1 cellular context compared by ENCODE assay signal in the genomic region with DNA sequence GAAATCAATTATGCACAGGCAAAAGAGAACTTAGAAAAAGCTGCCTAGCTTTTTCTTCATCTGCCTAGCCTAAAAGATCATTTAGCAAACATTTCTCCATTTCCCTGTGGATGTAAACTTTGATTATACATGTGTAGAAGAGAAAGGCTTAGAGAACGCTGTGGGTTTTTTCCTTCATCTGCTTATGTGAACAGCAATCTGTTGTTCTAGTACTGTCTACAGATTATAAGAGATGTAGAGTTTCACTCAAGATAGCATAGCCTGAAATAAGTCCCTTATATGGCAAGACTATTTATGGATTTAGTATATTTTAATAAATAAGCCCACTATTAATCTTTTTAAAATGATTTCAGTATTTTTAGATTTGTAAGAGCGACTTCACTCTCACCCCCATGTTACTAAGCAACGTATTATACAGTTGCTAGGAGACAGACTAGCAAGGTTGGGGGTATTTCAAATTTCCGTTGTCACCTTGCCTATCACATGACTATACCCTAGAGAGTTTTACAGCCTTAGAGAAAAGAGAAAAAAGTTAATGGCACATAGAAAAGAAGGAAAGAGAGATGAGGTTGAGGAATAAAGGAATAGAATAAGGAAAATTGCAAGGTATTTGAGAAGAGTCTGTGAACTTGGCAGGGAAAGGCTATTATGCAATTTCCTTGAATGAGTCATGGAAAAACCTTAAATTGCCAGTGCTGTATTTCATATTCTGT.
TF ChIP-seq lines count a peak whose summit lies in the region.

No MANE protein-coding gene starts in this region.

TF ChIP-seq in K562, 482 proteins besides CTCF, POLR2A, EP300 and RAD21 (continued from another document and continues in another):
- TF ChIP-seq ARID3B (CRISPR knock-in tag; IDR thresholded peaks at IDR 0.05; ENCODE audit: borderline replicate concordance) (no peak), CBFA2T2 (conservative IDR thresholded peaks at IDR 0.05) (no peak), SIN3A (IDR thresholded peaks at IDR 0.05; ENCODE audit: borderline replicate concordance in 2 of 2, control insufficient read depth in 1 of 2, low read depth in 2 of 2, low read length in 2 of 2) (no peak), MCM5 (IDR thresholded peaks at IDR 0.05; ENCODE audit: low read depth) (no peak), SIX5 (IDR thresholded peaks at IDR 0.05; ENCODE audit: borderline replicate concordance in 1 of 2, insufficient read depth in 1 of 2, low read depth in 1 of 2, low read length in 2 of 2) (no peak), SLC30A9 (CRISPR knock-in tag; IDR thresholded peaks at IDR 0.05) (no peak), ZHX1 (conservative IDR thresholded peaks at IDR 0.05; ENCODE audit: low read length) (no peak), SAFB (IDR thresholded peaks at IDR 0.05; ENCODE audit: borderline replicate concordance, low read depth, low read length) (no peak), KLF10 (CRISPR knock-in tag; IDR thresholded peaks at IDR 0.05) (no peak), TAF9B (IDR thresholded peaks at IDR 0.05; ENCODE audit: partially characterized antibody) (no peak), KDM4B (IDR thresholded peaks at IDR 0.05; ENCODE audit: borderline replicate concordance in 2 of 2, low read depth in 1 of 2) (no peak), MEF2D (tag; conservative IDR thresholded peaks at IDR 0.05; ENCODE audit: low read depth) (no peak), SMC3 (conservative IDR thresholded peaks at IDR 0.05; ENCODE audit: insufficient read depth, low read depth, low read length) (no peak), NBN (IDR thresholded peaks at IDR 0.05; ENCODE audit: low read depth) (peak; percentile 86), ZNF133 (CRISPR knock-in tag; IDR thresholded peaks at IDR 0.05) (no peak), RFX5 (IDR thresholded peaks at IDR 0.05; ENCODE audit: low read depth, low read length) (no peak), E4F1 (CRISPR knock-in tag; IDR thresholded peaks at IDR 0.05; ENCODE audit: borderline replicate concordance) (no peak), U2AF2 (optimal IDR thresholded peaks at IDR 0.05; ENCODE audit: low read depth, low read length) (no peak), ZNF316 (IDR thresholded peaks at IDR 0.05) (peak; percentile 85), HCFC1 (IDR thresholded peaks at IDR 0.05; ENCODE audit: low read depth, low read length) (no peak), KAT8 (IDR thresholded peaks at IDR 0.05; ENCODE audit: low read depth) (no peak), ZNF589 (CRISPR knock-in tag; IDR thresholded peaks at IDR 0.05; ENCODE audit: low read depth) (no peak), NR3C1 (CRISPR knock-in tag; IDR thresholded peaks at IDR 0.05) (no peak), ZNF77 (CRISPR knock-in tag; IDR thresholded peaks at IDR 0.05) (no peak), MAFG (tag; conservative IDR thresholded peaks at IDR 0.05) (peak; percentile 81), MAFK (IDR thresholded peaks at IDR 0.05; ENCODE audit: low read length) (no peak), SRSF1 (IDR thresholded peaks at IDR 0.05; ENCODE audit: low read depth, low read length) (no peak), U2AF1 (optimal IDR thresholded peaks at IDR 0.05; ENCODE audit: low read depth, low read length) (no peak), ZNF124 (CRISPR knock-in tag; IDR thresholded peaks at IDR 0.05) (no peak), STAT5B (CRISPR knock-in tag; IDR thresholded peaks at IDR 0.05) (no peak), ZNF174 (CRISPR knock-in tag; IDR thresholded peaks at IDR 0.05) (no peak), ZNF347 (CRISPR knock-in tag; IDR thresholded peaks at IDR 0.05; ENCODE audit: low read depth) (no peak), CHD2 (IDR thresholded peaks at IDR 0.05; ENCODE audit: low read depth, low read length) (no peak), CEBPG (CRISPR knock-in tag; IDR thresholded peaks at IDR 0.05) (peak; percentile 71; the same call in 1 of the 2 replicates), CEBPG (tag; conservative IDR thresholded peaks at IDR 0.05 in 1 of 2, IDR thresholded peaks at IDR 0.05 in 1 of 2) (peak; percentile 94 to 98), RFX7 (CRISPR knock-in tag; IDR thresholded peaks at IDR 0.05) (no peak), FOXK2 (conservative IDR thresholded peaks at IDR 0.05 in 1 of 2, IDR thresholded peaks at IDR 0.05 in 1 of 2; ENCODE audit: low read depth in 2 of 2) (peak in 1 of 2 experiments; percentile 32; a peak in 2 of 4 replicates), MEIS2 (IDR thresholded peaks at IDR 0.05; ENCODE audit: partially characterized antibody) (peak; percentile 28), RBM14 (IDR thresholded peaks at IDR 0.05; ENCODE audit: borderline replicate concordance, insufficient read depth, low read depth, low read length) (no peak), ESRRB (CRISPR knock-in tag; IDR thresholded peaks at IDR 0.05; ENCODE audit: borderline replicate concordance) (no peak), MTA2 (IDR thresholded peaks at IDR 0.05; ENCODE audit: low read depth) (0 out of 2 replicates have a peak, but pooled peaks have one; percentile 25), RBFOX2 (IDR thresholded peaks at IDR 0.05; ENCODE audit: low read depth, low read length) (no peak), ZNF644 (tag; IDR thresholded peaks at IDR 0.05; ENCODE audit: low read depth) (no peak), SAFB2 (IDR thresholded peaks at IDR 0.05; ENCODE audit: borderline replicate concordance, low read depth, low read length, severe bottlenecking) (no peak), PRDM10 (IDR thresholded peaks at IDR 0.05; ENCODE audit: partially characterized antibody) (peak; percentile 38)
- TF ChIP-seq, protein P1, sequence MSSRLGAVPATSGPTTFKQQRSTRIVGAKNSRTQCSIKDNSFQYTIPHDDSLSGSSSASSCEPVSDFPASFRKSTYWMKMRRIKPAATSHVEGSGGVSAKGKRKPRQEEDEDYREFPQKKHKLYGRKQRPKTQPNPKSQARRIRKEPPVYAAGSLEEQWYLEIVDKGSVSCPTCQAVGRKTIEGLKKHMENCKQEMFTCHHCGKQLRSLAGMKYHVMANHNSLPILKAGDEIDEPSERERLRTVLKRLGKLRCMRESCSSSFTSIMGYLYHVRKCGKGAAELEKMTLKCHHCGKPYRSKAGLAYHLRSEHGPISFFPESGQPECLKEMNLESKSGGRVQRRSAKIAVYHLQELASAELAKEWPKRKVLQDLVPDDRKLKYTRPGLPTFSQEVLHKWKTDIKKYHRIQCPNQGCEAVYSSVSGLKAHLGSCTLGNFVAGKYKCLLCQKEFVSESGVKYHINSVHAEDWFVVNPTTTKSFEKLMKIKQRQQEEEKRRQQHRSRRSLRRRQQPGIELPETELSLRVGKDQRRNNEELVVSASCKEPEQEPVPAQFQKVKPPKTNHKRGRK (tag; IDR thresholded peaks at IDR 0.05) = peak; percentile 78
- TF ChIP-seq, protein P2, sequence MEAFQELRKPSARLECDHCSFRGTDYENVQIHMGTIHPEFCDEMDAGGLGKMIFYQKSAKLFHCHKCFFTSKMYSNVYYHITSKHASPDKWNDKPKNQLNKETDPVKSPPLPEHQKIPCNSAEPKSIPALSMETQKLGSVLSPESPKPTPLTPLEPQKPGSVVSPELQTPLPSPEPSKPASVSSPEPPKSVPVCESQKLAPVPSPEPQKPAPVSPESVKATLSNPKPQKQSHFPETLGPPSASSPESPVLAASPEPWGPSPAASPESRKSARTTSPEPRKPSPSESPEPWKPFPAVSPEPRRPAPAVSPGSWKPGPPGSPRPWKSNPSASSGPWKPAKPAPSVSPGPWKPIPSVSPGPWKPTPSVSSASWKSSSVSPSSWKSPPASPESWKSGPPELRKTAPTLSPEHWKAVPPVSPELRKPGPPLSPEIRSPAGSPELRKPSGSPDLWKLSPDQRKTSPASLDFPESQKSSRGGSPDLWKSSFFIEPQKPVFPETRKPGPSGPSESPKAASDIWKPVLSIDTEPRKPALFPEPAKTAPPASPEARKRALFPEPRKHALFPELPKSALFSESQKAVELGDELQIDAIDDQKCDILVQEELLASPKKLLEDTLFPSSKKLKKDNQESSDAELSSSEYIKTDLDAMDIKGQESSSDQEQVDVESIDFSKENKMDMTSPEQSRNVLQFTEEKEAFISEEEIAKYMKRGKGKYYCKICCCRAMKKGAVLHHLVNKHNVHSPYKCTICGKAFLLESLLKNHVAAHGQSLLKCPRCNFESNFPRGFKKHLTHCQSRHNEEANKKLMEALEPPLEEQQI (IDR thresholded peaks at IDR 0.05) = no peak
- TF ChIP-seq, protein P3, sequence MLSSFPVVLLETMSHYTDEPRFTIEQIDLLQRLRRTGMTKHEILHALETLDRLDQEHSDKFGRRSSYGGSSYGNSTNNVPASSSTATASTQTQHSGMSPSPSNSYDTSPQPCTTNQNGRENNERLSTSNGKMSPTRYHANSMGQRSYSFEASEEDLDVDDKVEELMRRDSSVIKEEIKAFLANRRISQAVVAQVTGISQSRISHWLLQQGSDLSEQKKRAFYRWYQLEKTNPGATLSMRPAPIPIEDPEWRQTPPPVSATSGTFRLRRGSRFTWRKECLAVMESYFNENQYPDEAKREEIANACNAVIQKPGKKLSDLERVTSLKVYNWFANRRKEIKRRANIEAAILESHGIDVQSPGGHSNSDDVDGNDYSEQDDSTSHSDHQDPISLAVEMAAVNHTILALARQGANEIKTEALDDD (IDR thresholded peaks at IDR 0.05) = no peak
